In genomic region chr12:66314278-66314677, GRCh38 we compare ENCODE assay signal across 20 cellular contexts. TPM values are rescaled to one million over a fixed set of nuclear protein-coding genes. Genes with fewer than 3 reads are reported as not detected.
DNase-seq lines count a peak whose midpoint lies in the region; ATAC-seq and TF ChIP-seq lines count a peak whose summit lies in the region.
"Had no signal": no experiment of that assay in that cellular context is flagged by ENCODE, and none has a peak within 500 bp of the region (broad histone marks: within the 10 kb centered on the region; RNA-seq: fewer than 3 reads in every experiment).

No MANE protein-coding gene starts in this region.

- peak overlapping the region; percentile 46 for H3K4me3 ChIP-seq in CD4-positive, CD25-positive, alpha-beta regulatory T cell (ENCODE audit: low read depth, low read length)
- no peak overlapping the region for H3K4me3 ChIP-seq in SJCRH30
- no peak overlapping the region for H3K4me3 ChIP-seq in fibroblast of villous mesenchyme (ENCODE audit: low read depth, low read length)
- H3K4me3 ChIP-seq: BLaER1, GM23248 had no signal

- no peak for TF ChIP-seq CTCF in fibroblast of villous mesenchyme (IDR thresholded peaks at IDR 0.05; ENCODE audit: insufficient read depth, low read depth, low read length)

- H3K27ac Mint-ChIP-seq in T-helper 2 cell treated with Interferon-gamma antibody and Interleukin-4, amounts not matched to agents 5 μg/mL and 100 μg/mL, for 36 hours = no peak overlapping the region
- peak overlapping the region in 2 of 3 donors; percentile 74 to 83 for H3K27ac Mint-ChIP-seq in CD4-positive, CD25-positive, alpha-beta regulatory T cell

- H3K9me3 ChIP-seq in CD4-positive, CD25-positive, alpha-beta regulatory T cell (ENCODE audit: control insufficient read depth in 2 of 2, low read length in 2 of 2) = no peaks in the 10 kb centered on the region
- H3K9me3 ChIP-seq in SJCRH30 (replicated peaks) = no peaks in the 10 kb centered on the region
- H3K9me3 ChIP-seq: BLaER1 had no signal

- H3K27ac ChIP-seq in CD4-positive, CD25-positive, alpha-beta regulatory T cell (ENCODE audit: insufficient read depth, low read length, poor library complexity, severe bottlenecking) = no peak overlapping the region
- H3K27ac ChIP-seq in SJCRH30 = 0 out of 2 replicates have a peak overlapping the region, but pooled peaks have one; percentile 12
- H3K27ac ChIP-seq: BLaER1, GM23248 had no signal

- peaks cover 71% of the 10 kb centered on the region for H3K36me3 Mint-ChIP-seq in T-helper 2 cell treated with Interferon-gamma antibody and Interleukin-4, amounts not matched to agents 5 μg/mL and 100 μg/mL, for 36 hours (ENCODE audit: low read depth)
- peaks cover 49% of the 10 kb centered on the region for H3K36me3 Mint-ChIP-seq in CD4-positive, CD25-positive, alpha-beta regulatory T cell

- no peaks in the 10 kb centered on the region for H3K9me3 Mint-ChIP-seq in T-helper 2 cell treated with Interferon-gamma antibody and Interleukin-4, amounts not matched to agents 5 μg/mL and 100 μg/mL, for 36 hours
- H3K9me3 Mint-ChIP-seq in CD4-positive, CD25-positive, alpha-beta regulatory T cell = no peaks in the 10 kb centered on the region

- peaks cover 48% of the 10 kb centered on the region for H3K4me1 Mint-ChIP-seq in T-helper 2 cell treated with Interferon-gamma antibody and Interleukin-4, amounts not matched to agents 5 μg/mL and 100 μg/mL, for 36 hours (ENCODE audit: low read depth)
- peaks cover 66 to 86% (median 79%) of the 10 kb centered on the region in 4 donors for H3K4me1 Mint-ChIP-seq in CD4-positive, CD25-positive, alpha-beta regulatory T cell

- peaks cover 57% of the 10 kb centered on the region for H3K4me1 ChIP-seq in CD4-positive, CD25-positive, alpha-beta regulatory T cell (ENCODE audit: control insufficient read depth, insufficient read depth, low read length, poor library complexity, severe bottlenecking)
- H3K4me1 ChIP-seq in SJCRH30 = peaks cover 11% of the 10 kb centered on the region
- H3K4me1 ChIP-seq: BLaER1 had no signal

- peaks cover 73% of the 10 kb centered on the region for H3K36me3 ChIP-seq in CD4-positive, CD25-positive, alpha-beta regulatory T cell (ENCODE audit: control insufficient read depth, insufficient read depth, low read length)
- H3K36me3 ChIP-seq in SJCRH30 = peaks cover 42% of the 10 kb centered on the region

- H3K4me3 Mint-ChIP-seq in T-helper 2 cell treated with Interferon-gamma antibody and Interleukin-4, amounts not matched to agents 5 μg/mL and 100 μg/mL, for 36 hours = peak overlapping the region; percentile 12
- peak overlapping the region; percentile 55 to 76 (median 68) for H3K4me3 Mint-ChIP-seq in CD4-positive, CD25-positive, alpha-beta regulatory T cell

- ATAC-seq in CD4-positive, CD25-positive, alpha-beta regulatory T cell (ENCODE audit: low read depth in 2 of 2) = no peak
- ATAC-seq in GM19023 (IDR thresholded peaks at IDR 0.05; ENCODE audit: unreplicated experiment) (no peak), GM21360 (IDR thresholded peaks at IDR 0.05; ENCODE audit: unreplicated experiment) (no peak)
- ATAC-seq: HCT116, Panc1 had no signal

- H3K27me3 ChIP-seq in CD4-positive, CD25-positive, alpha-beta regulatory T cell (ENCODE audit: control insufficient read depth, insufficient read depth, low read length) = no peaks in the 10 kb centered on the region
- H3K27me3 ChIP-seq in SJCRH30 = no peaks in the 10 kb centered on the region
- H3K27me3 ChIP-seq: BLaER1 had no signal

- no peaks in the 10 kb centered on the region for H3K27me3 Mint-ChIP-seq in T-helper 2 cell treated with Interferon-gamma antibody and Interleukin-4, amounts not matched to agents 5 μg/mL and 100 μg/mL, for 36 hours (ENCODE audit: low read depth)
- no peaks in the 10 kb centered on the region for H3K27me3 Mint-ChIP-seq in CD4-positive, CD25-positive, alpha-beta regulatory T cell

- DNase-seq in T-helper 2 cell treated with Interferon-gamma antibody and Interleukin-4, amounts not matched to agents 5 μg/mL and 100 μg/mL, for 36 hours (ENCODE audit: low spot score) = no peak
- DNase-seq in T-helper 2 cell (no peak), SJCRH30 (no peak), fibroblast of villous mesenchyme (ENCODE audit: low read depth) (peak; percentile 32)
- no peak for DNase-seq in CD4-positive, CD25-positive, alpha-beta regulatory T cell
- DNase-seq in stimulated activated CD8-positive, alpha-beta memory T cell treated with anti-CD3 and anti-CD28 coated beads, Interleukin-4, amount 100 ng/mL, for 48 hours = no peak
- DNase-seq: 8988T, Calu3, DMS79, GM23248, MV-4-11, NCI-H1417 treated with DMSO at 0.1 percent for 48 hours, NCI-H2029 treated with DMSO at 0.1 percent for 48 hours, NCI-H510A, NCI-H82 had no signal

RNA-seq across cellular contexts. Expression of gene HELB, which starts 12.0 kb away (rescaled TPM):
- 85.5 TPM for total RNA-seq in CD4-positive, CD25-positive, alpha-beta regulatory T cell
- polyA plus RNA-seq in CD4-positive, CD25-positive, alpha-beta regulatory T cell = 10 to 100 TPM; 21.8 to 30.2 (median 24.5) TPM
- 16.2 and 20.4 TPM in 2 replicates for total RNA-seq in SJCRH30 (2014; rRNA removed; shearing (Covaris generic))
- total RNA-seq in fibroblast of villous mesenchyme = 1.7 and 2.3 TPM in 2 replicates
